ENCODE assay signal across 15 cellular contexts in the genomic region with DNA sequence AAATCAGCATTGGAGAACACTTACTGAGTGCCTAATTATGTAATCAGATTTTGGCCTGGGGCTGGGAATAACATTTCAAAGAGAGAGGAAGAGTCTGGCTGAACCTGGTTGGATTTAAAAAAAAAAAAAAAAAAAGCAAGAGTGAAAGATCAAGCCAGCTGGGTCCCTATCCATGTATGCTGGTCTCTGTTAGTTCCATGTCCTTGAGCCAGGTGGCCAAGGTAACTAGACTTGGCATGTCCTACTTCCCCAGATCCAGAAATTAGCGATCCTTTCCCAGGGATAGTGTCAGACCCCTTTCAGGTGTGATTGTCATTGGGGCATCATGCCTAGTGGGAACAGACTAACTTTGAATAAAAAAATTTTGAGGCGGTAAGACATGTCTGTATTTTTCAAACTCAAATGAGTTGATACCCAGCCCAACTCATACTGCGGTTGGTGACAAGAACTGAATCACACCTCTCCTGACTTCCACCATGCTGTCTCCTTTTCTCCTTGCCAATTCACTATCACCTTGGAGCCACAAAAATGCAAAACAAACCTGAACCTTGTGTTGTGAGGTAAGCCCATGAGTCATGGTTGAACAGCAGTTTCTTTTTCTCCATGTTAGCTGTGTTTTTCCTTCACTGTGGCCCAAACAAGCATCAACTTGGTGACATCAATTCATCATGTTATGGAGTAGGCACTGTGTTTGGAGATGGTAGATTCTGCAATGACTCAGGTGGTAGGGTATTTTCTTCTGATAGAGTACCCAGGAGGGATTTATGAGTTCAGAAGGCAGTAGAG. TPM values are rescaled to one million over a fixed set of nuclear protein-coding genes. Genes with fewer than 3 reads are reported as not detected.
DNase-seq lines count a peak whose midpoint lies in the region; ATAC-seq and TF ChIP-seq lines count a peak whose summit lies in the region.
"Had no signal": no experiment of that assay in that cellular context is flagged by ENCODE, and none has a peak within 500 bp of the region (broad histone marks: within the 10 kb centered on the region; RNA-seq: fewer than 3 reads in every experiment).

No MANE protein-coding gene starts in this region.

- H3K36me3 ChIP-seq in suprapubic skin = no peaks in the 10 kb centered on the region
- H3K36me3 ChIP-seq: esophagus muscularis mucosa had no signal

- CTCF ChIA-PET in activated CD4-positive, alpha-beta memory T cell treated with anti-CD3 and anti-CD28 coated beads for 36 hours (lab: Charles Lee) = interaction anchor here (0.6 to 1.6 kb wide), 3 partner anchors 23 to 159 kb away, joined by 3 to 4 read pairs (median 3); no protein-coding TSS in a partner anchor

- H3K4me3 ChIP-seq in suprapubic skin = no peak overlapping the region
- H3K4me3 ChIP-seq: esophagus muscularis mucosa had no signal

- in situ Hi-C loops in G401 (cut with HindIII; ENCODE audit: low sequenced_read_pairs) = no loop called here

- no peaks in the 10 kb centered on the region for H3K27me3 ChIP-seq in suprapubic skin
- H3K27me3 ChIP-seq: esophagus muscularis mucosa had no signal

- 56% methylated on average over 3 of the region's 3 CpGs for WGBS in suprapubic skin

- POLR2A ChIA-PET in activated CD4-positive, alpha-beta memory T cell treated with anti-CD3 and anti-CD28 coated beads for 36 hours (lab: Charles Lee) = interaction anchor here (1.3 kb wide), 1 partner anchor 25 kb away, joined by 3 read pairs; no protein-coding TSS in a partner anchor

- peaks cover 23% of the 10 kb centered on the region for H3K4me1 ChIP-seq in suprapubic skin
- H3K4me1 ChIP-seq: esophagus muscularis mucosa, parathyroid adenoma had no signal

- TF ChIP-seq CTCF in suprapubic skin (IDR thresholded peaks at IDR 0.05) (no peak), nephron progenitor cell (IDR thresholded peaks at IDR 0.05) (no peak)

- DNase-seq in activated naive CD4-positive, alpha-beta T cell treated with Interleukin-2 at 50 U/mL for 16 hours = no peak
- DNase-seq in activated CD4-positive, alpha-beta memory T cell treated with anti-CD3 and anti-CD28 coated beads for 36 hours = peak; percentile 45
- DNase-seq in iris pigment epithelial cell (ENCODE audit: low read depth) = peak; percentile 45
- DNase-seq in suprapubic skin (ENCODE audit: low spot score in 2 of 2) = no peak
- no peak for DNase-seq in nephron progenitor cell
- no peak for DNase-seq in G401 (ENCODE audit: low spot score)
- DNase-seq: activated B cell treated with CpG ODN at 0.5 μM for 24 hours, left cardiac atrium, NCI-H2029 treated with DMSO at 0.1 percent for 48 hours, RPMI8226 had no signal

- ATAC-seq in HG02623 (IDR thresholded peaks at IDR 0.05; ENCODE audit: unreplicated experiment) = no peak

- no peaks in the 10 kb centered on the region for H3K9me3 ChIP-seq in suprapubic skin
- H3K9me3 ChIP-seq: esophagus muscularis mucosa had no signal

- TF ChIP-seq EP300 in suprapubic skin (IDR thresholded peaks at IDR 0.05) = no peak

- no peak for TF ChIP-seq POLR2A in suprapubic skin (IDR thresholded peaks at IDR 0.05)

- no peaks in the 10 kb centered on the region for H3K9me3 Mint-ChIP-seq in activated naive CD4-positive, alpha-beta T cell treated with anti-CD3 and anti-CD28 coated beads, Interleukin-2, amount 50 U/mL, for 24 hours
- H3K9me3 Mint-ChIP-seq in activated CD4-positive, alpha-beta memory T cell treated with anti-CD3 and anti-CD28 coated beads for 36 hours = no peaks in the 10 kb centered on the region
- no peaks in the 10 kb centered on the region for H3K9me3 Mint-ChIP-seq in nephron progenitor cell
- H3K9me3 Mint-ChIP-seq: activated B cell treated with CpG ODN at 0.5 μM for 24 hours had no signal

- peak overlapping the region; percentile 71 for H3K27ac ChIP-seq in suprapubic skin
- H3K27ac ChIP-seq: esophagus muscularis mucosa, parathyroid adenoma had no signal

- H3K27ac Mint-ChIP-seq in activated naive CD4-positive, alpha-beta T cell treated with anti-CD3 and anti-CD28 coated beads, Interleukin-2, amount 50 U/mL, for 24 hours = peak overlapping the region; percentile 4
- peak overlapping the region; percentile 4 for H3K27ac Mint-ChIP-seq in activated CD4-positive, alpha-beta memory T cell treated with anti-CD3 and anti-CD28 coated beads for 36 hours
- H3K27ac Mint-ChIP-seq in nephron progenitor cell = no peak overlapping the region
- H3K27ac Mint-ChIP-seq: activated B cell treated with CpG ODN at 0.5 μM for 24 hours, B cell had no signal

- H3K36me3 Mint-ChIP-seq in activated naive CD4-positive, alpha-beta T cell treated with anti-CD3 and anti-CD28 coated beads, Interleukin-2, amount 50 U/mL, for 24 hours = no peaks in the 10 kb centered on the region
- no peaks in the 10 kb centered on the region for H3K36me3 Mint-ChIP-seq in activated CD4-positive, alpha-beta memory T cell treated with anti-CD3 and anti-CD28 coated beads for 36 hours
- H3K36me3 Mint-ChIP-seq in nephron progenitor cell (ENCODE audit: low read depth) = no peaks in the 10 kb centered on the region

- intact Hi-C loops in activated CD4-positive, alpha-beta memory T cell treated with anti-CD3 and anti-CD28 coated beads for 36 hours (cut with micrococcal nuclease) = loop anchor here (1.0 to 2.0 kb wide), 3 partner anchors 25 to 42 kb away; partner anchors contain the start of gene PPP2R5A

- no peak overlapping the region for H3K4me3 Mint-ChIP-seq in activated naive CD4-positive, alpha-beta T cell treated with anti-CD3 and anti-CD28 coated beads, Interleukin-2, amount 50 U/mL, for 24 hours
- H3K4me3 Mint-ChIP-seq in activated CD4-positive, alpha-beta memory T cell treated with anti-CD3 and anti-CD28 coated beads for 36 hours = no peak overlapping the region
- no peak overlapping the region for H3K4me3 Mint-ChIP-seq in nephron progenitor cell
- H3K4me3 Mint-ChIP-seq: activated B cell treated with CpG ODN at 0.5 μM for 24 hours, B cell had no signal

- H3K27me3 Mint-ChIP-seq in activated naive CD4-positive, alpha-beta T cell treated with anti-CD3 and anti-CD28 coated beads, Interleukin-2, amount 50 U/mL, for 24 hours = no peaks in the 10 kb centered on the region
- H3K27me3 Mint-ChIP-seq in activated CD4-positive, alpha-beta memory T cell treated with anti-CD3 and anti-CD28 coated beads for 36 hours = no peaks in the 10 kb centered on the region
- no peaks in the 10 kb centered on the region for H3K27me3 Mint-ChIP-seq in nephron progenitor cell (ENCODE audit: low read depth, poor library complexity)
- H3K27me3 Mint-ChIP-seq: activated B cell treated with CpG ODN at 0.5 μM for 24 hours, B cell had no signal

- H3K4me1 Mint-ChIP-seq in activated naive CD4-positive, alpha-beta T cell treated with anti-CD3 and anti-CD28 coated beads, Interleukin-2, amount 50 U/mL, for 24 hours = peaks cover 52% of the 10 kb centered on the region
- H3K4me1 Mint-ChIP-seq in activated CD4-positive, alpha-beta memory T cell treated with anti-CD3 and anti-CD28 coated beads for 36 hours (ENCODE audit: low read depth) = peaks cover 34% of the 10 kb centered on the region
- peaks cover 13% of the 10 kb centered on the region for H3K4me1 Mint-ChIP-seq in nephron progenitor cell

RNA-seq across cellular contexts. Expression of gene PPP2R5A, which starts 24.5 kb away (rescaled TPM):
- 10 to 100 TPM; 38.6 to 40.4 TPM for total RNA-seq in activated CD4-positive, alpha-beta memory T cell treated with anti-CD3 and anti-CD28 coated beads for 36 hours
- total RNA-seq in suprapubic skin = 10 to 100 TPM; 44.6 to 58.2 (median 50.5) TPM
- total RNA-seq in G401 (2014; rRNA removed; shearing (Covaris generic)) = 62.5 and 90.2 TPM in 2 replicates

Comparison
In these comparisons a context has a peak if more than half of its experiments do, and no peak if none do; other contexts are left out.
1. DNase-seq: peak in activated CD4-positive, alpha-beta memory T cell treated with anti-CD3 and anti-CD28 coated beads for 36 hours (single experiment) and iris pigment epithelial cell (single experiment); none in activated naive CD4-positive, alpha-beta T cell treated with Interleukin-2 at 50 U/mL for 16 hours (single experiment), suprapubic skin (0 of 2), nephron progenitor cell (single experiment) and G401 (single experiment).